1 cellular context compared by ENCODE assay signal in genomic region chr6:152454003-152454402, GRCh38.
TF ChIP-seq lines count a peak whose summit lies in the region.

No MANE protein-coding gene starts in this region.

TF ChIP-seq in SK-N-SH treated with all-trans-retinoic acid at 6 μM for 48 hours, 23 proteins besides CTCF, POLR2A, EP300 and RAD21 (continued from another document):
- TF ChIP-seq TSHZ2 (CRISPR knock-in tag; IDR thresholded peaks at IDR 0.05) (no peak), CSRNP3 (CRISPR knock-in tag; IDR thresholded peaks at IDR 0.05) (no peak), ZC3H10 (CRISPR knock-in tag; IDR thresholded peaks at IDR 0.05) (no peak), BACH2 (CRISPR knock-in tag; IDR thresholded peaks at IDR 0.05; ENCODE audit: borderline replicate concordance) (no peak), CREB5 (CRISPR knock-in tag; IDR thresholded peaks at IDR 0.05; ENCODE audit: low read depth) (no peak), ZNF8 (CRISPR knock-in tag; IDR thresholded peaks at IDR 0.05) (no peak)
